18 cellular contexts compared by ENCODE assay signal in the genomic region with DNA sequence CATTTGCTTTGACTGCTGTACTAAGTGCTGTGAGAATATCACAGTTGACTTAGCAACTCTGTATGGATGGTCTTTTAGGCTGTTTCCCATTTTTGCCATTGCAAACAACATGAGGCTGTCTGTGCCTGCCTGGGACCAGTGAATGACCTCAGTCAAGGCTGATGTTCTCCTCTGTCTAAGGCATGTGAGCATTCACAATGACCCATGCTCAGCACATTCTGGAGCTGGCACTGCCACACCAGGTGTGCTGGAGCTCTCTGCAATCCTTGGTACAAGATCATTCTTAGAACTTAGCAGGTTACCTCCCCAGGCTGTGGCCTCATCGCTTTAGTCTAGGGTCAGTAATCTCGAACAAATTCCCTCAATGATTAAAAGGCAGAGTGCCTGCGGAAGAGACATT.
DNase-seq lines count a peak whose midpoint lies in the region; ATAC-seq and TF ChIP-seq lines count a peak whose summit lies in the region.
"Had no signal": no experiment of that assay in that cellular context is flagged by ENCODE, and none has a peak within 500 bp of the region (broad histone marks: within the 10 kb centered on the region; RNA-seq: fewer than 3 reads in every experiment).

No MANE protein-coding gene starts in this region.

- H3K4me1 ChIP-seq in right cardiac atrium (ENCODE audit: control insufficient read depth, insufficient read depth, low read length) (peaks cover 4% of the 10 kb centered on the region), mucosa of rectum (ENCODE audit: control insufficient read depth in 2 of 2, insufficient read depth in 2 of 2, low read length in 2 of 2) (peaks cover 49 to 67% of the 10 kb centered on the region in 2 donors)
- H3K4me1 ChIP-seq in CD8-positive, alpha-beta T cell (ENCODE audit: insufficient read depth, low read length), result no peaks in the 10 kb centered on the region

- peaks cover 6% of the 10 kb centered on the region in 2 donors for H3K36me3 ChIP-seq in mucosa of rectum (ENCODE audit: control insufficient read depth in 2 of 2, insufficient read depth in 2 of 2, low read length in 2 of 2)
- no peaks in the 10 kb centered on the region for H3K36me3 ChIP-seq in CD8-positive, alpha-beta T cell (ENCODE audit: insufficient read depth, low read length)
- H3K36me3 ChIP-seq: thyroid gland had no signal

- ATAC-seq in left ventricle myocardium superior (no peak), right cardiac atrium (no peak), HG03439 (IDR thresholded peaks at IDR 0.05; ENCODE audit: unreplicated experiment) (no peak)
- ATAC-seq in CD8-positive, alpha-beta T cell, result no peak
- ATAC-seq: naive thymus-derived CD8-positive, alpha-beta T cell had no signal

- POLR2A ChIA-PET in CD8-positive, alpha-beta T cell (lab: Charles Lee), result no interaction called here

- no peaks in the 10 kb centered on the region for H3K9me3 ChIP-seq in right cardiac atrium (ENCODE audit: control insufficient read depth, low read length)
- H3K9me3 ChIP-seq in mucosa of rectum (ENCODE audit: control insufficient read depth in 2 of 2, low read length in 2 of 2), result no peaks in the 10 kb centered on the region
- no peaks in the 10 kb centered on the region for H3K9me3 ChIP-seq in CD8-positive, alpha-beta T cell (ENCODE audit: low read length)
- H3K9me3 ChIP-seq: psoas muscle, thyroid gland had no signal

- H3K27ac Mint-ChIP-seq in CD8-positive, alpha-beta T cell, result no peak overlapping the region
- H3K27ac Mint-ChIP-seq: CD4-positive, alpha-beta memory T cell; naive thymus-derived CD8-positive, alpha-beta T cell had no signal

- intact Hi-C loops in left ventricle myocardium superior (cut with micrococcal nuclease) (no loop called here), right cardiac atrium (cut with DNase I) (no loop called here)
- intact Hi-C loops in CD8-positive, alpha-beta T cell (cut with DNase I, micrococcal nuclease), result no loop called here

- H3K27me3 ChIP-seq in right cardiac atrium (ENCODE audit: control insufficient read depth, insufficient read depth), result no peaks in the 10 kb centered on the region
- H3K27me3 ChIP-seq in mucosa of rectum (ENCODE audit: control insufficient read depth in 2 of 2, insufficient read depth in 2 of 2, low read length in 2 of 2), result no peaks in the 10 kb centered on the region
- H3K27me3 ChIP-seq in CD8-positive, alpha-beta T cell (ENCODE audit: insufficient read depth, low read length), result no peaks in the 10 kb centered on the region
- H3K27me3 ChIP-seq: thyroid gland had no signal

- H3K4me3 ChIP-seq in right cardiac atrium (ENCODE audit: low read length), result no peak overlapping the region
- H3K4me3 ChIP-seq in mucosa of rectum (ENCODE audit: low read length in 2 of 2), result peak overlapping the region; percentile 16 to 36
- H3K4me3 ChIP-seq in CD8-positive, alpha-beta T cell (ENCODE audit: low read depth, low read length), result no peak overlapping the region
- H3K4me3 ChIP-seq: psoas muscle, thyroid gland had no signal

- DNase-seq in left ventricle myocardium superior (peak; percentile 6), right cardiac atrium (no peak), epithelial cell of prostate (ENCODE audit: low read depth, low spot score) (no peak), DMS 273 (lab: John Stamatoyannopoulos, UW; ENCODE audit: unreplicated experiment) (no peak)
- DNase-seq in CD8-positive, alpha-beta T cell, result no peak
- no peak for DNase-seq in stimulated activated CD4-positive, alpha-beta T cell treated with anti-CD3 and anti-CD28 coated beads, Interleukin-4, amount 100 ng/mL, for 1 hour
- DNase-seq: activated CD4-positive, alpha-beta T cell treated with anti-CD3 and anti-CD28 coated beads, Interleukin-2, amount 50 U/mL, for 1 hour; activated gamma-delta T cell treated with Interleukin-2 at 50 U/mL for 16 hours; CD4-positive, alpha-beta memory T cell; EL; hippocampal formation; naive thymus-derived CD8-positive, alpha-beta T cell; NCI-H1436; stimulated activated CD4-positive, alpha-beta T cell treated with anti-CD3 and anti-CD28 coated beads, Interleukin-12 subunit alpha, Interleukin-12 subunit beta, amount 100 ng/mL, for 4 hours; thyroid gland had no signal

- WGBS in right cardiac atrium, result 90% methylated on average over 3 of the region's 3 CpGs

- no peak for TF ChIP-seq CTCF in CD8-positive, alpha-beta T cell (IDR thresholded peaks at IDR 0.05)

- no peaks in the 10 kb centered on the region for H3K9me3 Mint-ChIP-seq in CD8-positive, alpha-beta T cell
- H3K9me3 Mint-ChIP-seq: CD4-positive, alpha-beta memory T cell; naive thymus-derived CD8-positive, alpha-beta T cell had no signal

- peaks cover 5% of the 10 kb centered on the region for H3K4me1 Mint-ChIP-seq in CD8-positive, alpha-beta T cell (ENCODE audit: low read depth)

- H3K9ac ChIP-seq in mucosa of rectum (ENCODE audit: low read depth in 1 of 2, low read length in 2 of 2), result peak overlapping the region; percentile 64 to 79

- H3K27me3 Mint-ChIP-seq in CD8-positive, alpha-beta T cell (ENCODE audit: low read depth), result no peaks in the 10 kb centered on the region
- H3K27me3 Mint-ChIP-seq: naive thymus-derived CD8-positive, alpha-beta T cell had no signal

- H3K27ac ChIP-seq in right cardiac atrium (ENCODE audit: low read length) (no peak overlapping the region), epithelial cell of prostate (peak overlapping the region; percentile 81), mucosa of rectum (ENCODE audit: low read depth in 2 of 2, low read length in 2 of 2) (peak overlapping the region; percentile 96 to 99)
- no peak overlapping the region for H3K27ac ChIP-seq in CD8-positive, alpha-beta T cell (ENCODE audit: low read depth, low read length)
- H3K27ac ChIP-seq: psoas muscle, thyroid gland had no signal

- CTCF ChIA-PET in CD8-positive, alpha-beta T cell (lab: Charles Lee), result interaction anchor here (2.0 kb wide), 1 partner anchor 10 kb away, joined by 5 read pairs; no protein-coding TSS in a partner anchor

- no peak overlapping the region for H3K4me3 Mint-ChIP-seq in CD8-positive, alpha-beta T cell
- H3K4me3 Mint-ChIP-seq: CD4-positive, alpha-beta memory T cell; naive thymus-derived CD8-positive, alpha-beta T cell had no signal

- H3K36me3 Mint-ChIP-seq in CD8-positive, alpha-beta T cell, result no peaks in the 10 kb centered on the region
- H3K36me3 Mint-ChIP-seq: CD4-positive, alpha-beta memory T cell; naive thymus-derived CD8-positive, alpha-beta T cell had no signal

Comparison
In these comparisons a context has a peak if more than half of its experiments do, and no peak if none do; other contexts are left out.
1. H3K27ac ChIP-seq: peak in epithelial cell of prostate (single experiment) and mucosa of rectum (2 of 2); none in right cardiac atrium (single experiment) and CD8-positive, alpha-beta T cell (single experiment).
2. H3K4me3 ChIP-seq: peak in mucosa of rectum (2 of 2); none in right cardiac atrium (single experiment) and CD8-positive, alpha-beta T cell (single experiment).